1 cellular context compared by ENCODE assay signal in the genomic region with DNA sequence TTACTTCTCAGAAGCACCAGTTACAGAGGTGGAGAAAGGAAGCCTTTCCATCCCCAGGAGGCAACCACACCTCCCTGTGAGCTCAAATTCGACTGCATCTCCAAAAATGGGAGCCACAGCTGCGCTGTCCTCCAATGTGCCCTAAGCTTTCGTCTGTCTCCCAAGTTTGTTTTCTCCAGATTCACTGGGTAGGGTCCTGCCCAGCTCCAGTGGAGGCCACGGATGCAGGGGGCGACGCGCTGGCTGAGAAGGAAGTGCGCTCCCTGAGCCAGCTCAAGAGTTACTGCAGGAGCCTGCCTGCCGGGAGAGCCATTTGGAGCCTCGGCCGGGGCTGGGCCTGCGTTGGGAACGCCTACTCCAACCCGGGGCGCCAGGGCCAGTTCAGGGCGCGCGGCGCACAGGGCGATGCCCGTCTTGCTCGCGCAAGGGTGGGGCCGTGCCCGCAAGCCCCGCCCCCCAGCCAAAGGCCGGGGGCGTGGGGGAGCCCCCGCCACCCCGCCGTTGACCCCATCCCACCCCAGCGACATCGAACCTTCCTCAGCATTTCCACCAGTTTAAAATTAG.
A peak's percentile ranks its signal among the peaks of the same experiment; 100 is the strongest.
TF ChIP-seq lines count a peak whose summit lies in the region.

No MANE protein-coding gene starts in this region.

TF ChIP-seq in HepG2, 621 proteins besides CTCF, POLR2A, EP300 and RAD21 (continued from another document and continues in another):
- TF ChIP-seq, protein P1, sequence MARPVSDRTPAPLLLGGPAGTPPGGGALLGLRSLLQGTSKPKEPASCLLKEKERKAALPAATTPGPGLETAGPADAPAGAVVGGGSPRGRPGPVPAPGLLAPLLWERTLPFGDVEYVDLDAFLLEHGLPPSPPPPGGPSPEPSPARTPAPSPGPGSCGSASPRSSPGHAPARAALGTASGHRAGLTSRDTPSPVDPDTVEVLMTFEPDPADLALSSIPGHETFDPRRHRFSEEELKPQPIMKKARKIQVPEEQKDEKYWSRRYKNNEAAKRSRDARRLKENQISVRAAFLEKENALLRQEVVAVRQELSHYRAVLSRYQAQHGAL (CRISPR knock-in tag; IDR thresholded peaks at IDR 0.05; ENCODE audit: not compliant biosample characterization), result no peak
- TF ChIP-seq ZNF619 (CRISPR knock-in tag; IDR thresholded peaks at IDR 0.05) (no peak; the same call in 1 of the 2 replicates), SALL1 (CRISPR knock-in tag; IDR thresholded peaks at IDR 0.05) (peak; percentile 75), ZNF781 (CRISPR knock-in tag; IDR thresholded peaks at IDR 0.05; ENCODE audit: borderline replicate concordance, not compliant biosample characterization) (no peak), U2AF2 (IDR thresholded peaks at IDR 0.05; ENCODE audit: low read depth, low read length) (no peak), ZNF772 (CRISPR knock-in tag; IDR thresholded peaks at IDR 0.05) (peak; percentile 83), ZNF224 (CRISPR knock-in tag; IDR thresholded peaks at IDR 0.05) (0 out of 2 replicates have a peak, but pooled peaks have one; percentile 23), GLI4 (CRISPR knock-in tag; IDR thresholded peaks at IDR 0.05; ENCODE audit: borderline replicate concordance) (0 out of 2 replicates have a peak, but pooled peaks have one; percentile 85), CENPT (CRISPR knock-in tag; IDR thresholded peaks at IDR 0.05; ENCODE audit: low read depth) (no peak), GABPA (IDR thresholded peaks at IDR 0.05; ENCODE audit: low read depth, low read length) (no peak), GABPA (CRISPR knock-in tag; IDR thresholded peaks at IDR 0.05; ENCODE audit: low read depth) (no peak), SOX6 (IDR thresholded peaks at IDR 0.05) (no peak), SOX6 (CRISPR knock-in tag; IDR thresholded peaks at IDR 0.05) (peak; percentile 41; the same call in 1 of the 2 replicates), ZKSCAN5 (CRISPR knock-in tag; IDR thresholded peaks at IDR 0.05) (no peak), YY1 (IDR thresholded peaks at IDR 0.05; ENCODE audit: insufficient read depth, insufficient replicate concordance, low read depth, low read length) (peak; percentile 78), ZNF24 (IDR thresholded peaks at IDR 0.05) (no peak), SNAPC2 (CRISPR knock-in tag; IDR thresholded peaks at IDR 0.05) (no peak), GZF1 (CRISPR knock-in tag; IDR thresholded peaks at IDR 0.05) (0 out of 2 replicates have a peak, but pooled peaks have one; percentile 17), GTF2F1 (IDR thresholded peaks at IDR 0.05; ENCODE audit: low read length) (no peak), ZNF709 (CRISPR knock-in tag; IDR thresholded peaks at IDR 0.05) (no peak), HDAC1 (CRISPR knock-in tag; IDR thresholded peaks at IDR 0.05) (peak; percentile 25; the same call in 1 of the 2 replicates), TAF15 (IDR thresholded peaks at IDR 0.05; ENCODE audit: low read depth, low read length, poor library complexity, severe bottlenecking) (no peak), ZNF431 (CRISPR knock-in tag; IDR thresholded peaks at IDR 0.05; ENCODE audit: borderline replicate concordance, low read depth) (no peak), ZFP82 (CRISPR knock-in tag; IDR thresholded peaks at IDR 0.05; ENCODE audit: borderline replicate concordance) (no peak)
- TF ChIP-seq, protein P2, sequence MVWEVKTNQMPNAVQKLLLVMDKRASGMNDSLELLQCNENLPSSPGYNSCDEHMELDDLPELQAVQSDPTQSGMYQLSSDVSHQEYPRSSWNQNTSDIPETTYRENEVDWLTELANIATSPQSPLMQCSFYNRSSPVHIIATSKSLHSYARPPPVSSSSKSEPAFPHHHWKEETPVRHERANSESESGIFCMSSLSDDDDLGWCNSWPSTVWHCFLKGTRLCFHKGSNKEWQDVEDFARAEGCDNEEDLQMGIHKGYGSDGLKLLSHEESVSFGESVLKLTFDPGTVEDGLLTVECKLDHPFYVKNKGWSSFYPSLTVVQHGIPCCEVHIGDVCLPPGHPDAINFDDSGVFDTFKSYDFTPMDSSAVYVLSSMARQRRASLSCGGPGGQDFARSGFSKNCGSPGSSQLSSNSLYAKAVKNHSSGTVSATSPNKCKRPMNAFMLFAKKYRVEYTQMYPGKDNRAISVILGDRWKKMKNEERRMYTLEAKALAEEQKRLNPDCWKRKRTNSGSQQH (CRISPR knock-in tag; IDR thresholded peaks at IDR 0.05; ENCODE audit: low read depth), result no peak; the same call in 1 of the 2 replicates
- TF ChIP-seq, protein P3, sequence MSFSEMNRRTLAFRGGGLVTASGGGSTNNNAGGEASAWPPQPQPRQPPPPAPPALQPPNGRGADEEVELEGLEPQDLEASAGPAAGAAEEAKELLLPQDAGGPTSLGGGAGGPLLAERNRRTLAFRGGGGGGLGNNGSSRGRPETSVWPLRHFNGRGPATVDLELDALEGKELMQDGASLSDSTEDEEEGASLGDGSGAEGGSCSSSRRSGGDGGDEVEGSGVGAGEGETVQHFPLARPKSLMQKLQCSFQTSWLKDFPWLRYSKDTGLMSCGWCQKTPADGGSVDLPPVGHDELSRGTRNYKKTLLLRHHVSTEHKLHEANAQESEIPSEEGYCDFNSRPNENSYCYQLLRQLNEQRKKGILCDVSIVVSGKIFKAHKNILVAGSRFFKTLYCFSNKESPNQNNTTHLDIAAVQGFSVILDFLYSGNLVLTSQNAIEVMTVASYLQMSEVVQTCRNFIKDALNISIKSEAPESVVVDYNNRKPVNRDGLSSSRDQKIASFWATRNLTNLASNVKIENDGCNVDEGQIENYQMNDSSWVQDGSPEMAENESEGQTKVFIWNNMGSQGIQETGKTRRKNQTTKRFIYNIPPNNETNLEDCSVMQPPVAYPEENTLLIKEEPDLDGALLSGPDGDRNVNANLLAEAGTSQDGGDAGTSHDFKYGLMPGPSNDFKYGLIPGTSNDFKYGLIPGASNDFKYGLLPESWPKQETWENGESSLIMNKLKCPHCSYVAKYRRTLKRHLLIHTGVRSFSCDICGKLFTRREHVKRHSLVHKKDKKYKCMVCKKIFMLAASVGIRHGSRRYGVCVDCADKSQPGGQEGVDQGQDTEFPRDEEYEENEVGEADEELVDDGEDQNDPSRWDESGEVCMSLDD (CRISPR knock-in tag; IDR thresholded peaks at IDR 0.05; ENCODE audit: borderline replicate concordance), result no peak; the same call in 1 of the 2 replicates
- TF ChIP-seq, protein P4, sequence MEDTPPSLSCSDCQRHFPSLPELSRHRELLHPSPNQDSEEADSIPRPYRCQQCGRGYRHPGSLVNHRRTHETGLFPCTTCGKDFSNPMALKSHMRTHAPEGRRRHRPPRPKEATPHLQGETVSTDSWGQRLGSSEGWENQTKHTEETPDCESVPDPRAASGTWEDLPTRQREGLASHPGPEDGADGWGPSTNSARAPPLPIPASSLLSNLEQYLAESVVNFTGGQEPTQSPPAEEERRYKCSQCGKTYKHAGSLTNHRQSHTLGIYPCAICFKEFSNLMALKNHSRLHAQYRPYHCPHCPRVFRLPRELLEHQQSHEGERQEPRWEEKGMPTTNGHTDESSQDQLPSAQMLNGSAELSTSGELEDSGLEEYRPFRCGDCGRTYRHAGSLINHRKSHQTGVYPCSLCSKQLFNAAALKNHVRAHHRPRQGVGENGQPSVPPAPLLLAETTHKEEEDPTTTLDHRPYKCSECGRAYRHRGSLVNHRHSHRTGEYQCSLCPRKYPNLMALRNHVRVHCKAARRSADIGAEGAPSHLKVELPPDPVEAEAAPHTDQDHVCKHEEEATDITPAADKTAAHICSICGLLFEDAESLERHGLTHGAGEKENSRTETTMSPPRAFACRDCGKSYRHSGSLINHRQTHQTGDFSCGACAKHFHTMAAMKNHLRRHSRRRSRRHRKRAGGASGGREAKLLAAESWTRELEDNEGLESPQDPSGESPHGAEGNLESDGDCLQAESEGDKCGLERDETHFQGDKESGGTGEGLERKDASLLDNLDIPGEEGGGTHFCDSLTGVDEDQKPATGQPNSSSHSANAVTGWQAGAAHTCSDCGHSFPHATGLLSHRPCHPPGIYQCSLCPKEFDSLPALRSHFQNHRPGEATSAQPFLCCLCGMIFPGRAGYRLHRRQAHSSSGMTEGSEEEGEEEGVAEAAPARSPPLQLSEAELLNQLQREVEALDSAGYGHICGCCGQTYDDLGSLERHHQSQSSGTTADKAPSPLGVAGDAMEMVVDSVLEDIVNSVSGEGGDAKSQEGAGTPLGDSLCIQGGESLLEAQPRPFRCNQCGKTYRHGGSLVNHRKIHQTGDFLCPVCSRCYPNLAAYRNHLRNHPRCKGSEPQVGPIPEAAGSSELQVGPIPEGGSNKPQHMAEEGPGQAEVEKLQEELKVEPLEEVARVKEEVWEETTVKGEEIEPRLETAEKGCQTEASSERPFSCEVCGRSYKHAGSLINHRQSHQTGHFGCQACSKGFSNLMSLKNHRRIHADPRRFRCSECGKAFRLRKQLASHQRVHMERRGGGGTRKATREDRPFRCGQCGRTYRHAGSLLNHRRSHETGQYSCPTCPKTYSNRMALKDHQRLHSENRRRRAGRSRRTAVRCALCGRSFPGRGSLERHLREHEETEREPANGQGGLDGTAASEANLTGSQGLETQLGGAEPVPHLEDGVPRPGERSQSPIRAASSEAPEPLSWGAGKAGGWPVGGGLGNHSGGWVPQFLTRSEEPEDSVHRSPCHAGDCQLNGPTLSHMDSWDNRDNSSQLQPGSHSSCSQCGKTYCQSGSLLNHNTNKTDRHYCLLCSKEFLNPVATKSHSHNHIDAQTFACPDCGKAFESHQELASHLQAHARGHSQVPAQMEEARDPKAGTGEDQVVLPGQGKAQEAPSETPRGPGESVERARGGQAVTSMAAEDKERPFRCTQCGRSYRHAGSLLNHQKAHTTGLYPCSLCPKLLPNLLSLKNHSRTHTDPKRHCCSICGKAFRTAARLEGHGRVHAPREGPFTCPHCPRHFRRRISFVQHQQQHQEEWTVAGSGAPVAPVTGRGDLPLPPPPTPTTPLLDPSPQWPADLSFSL (CRISPR knock-in tag; IDR thresholded peaks at IDR 0.05), result no peak
- TF ChIP-seq, protein P5, sequence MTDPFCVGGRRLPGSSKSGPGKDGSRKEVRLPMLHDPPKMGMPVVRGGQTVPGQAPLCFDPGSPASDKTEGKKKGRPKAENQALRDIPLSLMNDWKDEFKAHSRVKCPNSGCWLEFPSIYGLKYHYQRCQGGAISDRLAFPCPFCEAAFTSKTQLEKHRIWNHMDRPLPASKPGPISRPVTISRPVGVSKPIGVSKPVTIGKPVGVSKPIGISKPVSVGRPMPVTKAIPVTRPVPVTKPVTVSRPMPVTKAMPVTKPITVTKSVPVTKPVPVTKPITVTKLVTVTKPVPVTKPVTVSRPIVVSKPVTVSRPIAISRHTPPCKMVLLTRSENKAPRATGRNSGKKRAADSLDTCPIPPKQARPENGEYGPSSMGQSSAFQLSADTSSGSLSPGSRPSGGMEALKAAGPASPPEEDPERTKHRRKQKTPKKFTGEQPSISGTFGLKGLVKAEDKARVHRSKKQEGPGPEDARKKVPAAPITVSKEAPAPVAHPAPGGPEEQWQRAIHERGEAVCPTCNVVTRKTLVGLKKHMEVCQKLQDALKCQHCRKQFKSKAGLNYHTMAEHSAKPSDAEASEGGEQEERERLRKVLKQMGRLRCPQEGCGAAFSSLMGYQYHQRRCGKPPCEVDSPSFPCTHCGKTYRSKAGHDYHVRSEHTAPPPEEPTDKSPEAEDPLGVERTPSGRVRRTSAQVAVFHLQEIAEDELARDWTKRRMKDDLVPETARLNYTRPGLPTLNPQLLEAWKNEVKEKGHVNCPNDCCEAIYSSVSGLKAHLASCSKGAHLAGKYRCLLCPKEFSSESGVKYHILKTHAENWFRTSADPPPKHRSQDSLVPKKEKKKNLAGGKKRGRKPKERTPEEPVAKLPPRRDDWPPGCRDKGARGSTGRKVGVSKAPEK (CRISPR knock-in tag; IDR thresholded peaks at IDR 0.05; ENCODE audit: borderline replicate concordance), result peak; percentile 51; the same call in 1 of the 2 replicates
- TF ChIP-seq, protein P6, sequence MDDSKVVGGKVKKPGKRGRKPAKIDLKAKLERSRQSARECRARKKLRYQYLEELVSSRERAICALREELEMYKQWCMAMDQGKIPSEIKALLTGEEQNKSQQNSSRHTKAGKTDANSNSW (CRISPR knock-in tag; IDR thresholded peaks at IDR 0.05; ENCODE audit: borderline replicate concordance), result 0 out of 2 replicates have a peak, but pooled peaks have one; percentile 48
- TF ChIP-seq, protein P7, sequence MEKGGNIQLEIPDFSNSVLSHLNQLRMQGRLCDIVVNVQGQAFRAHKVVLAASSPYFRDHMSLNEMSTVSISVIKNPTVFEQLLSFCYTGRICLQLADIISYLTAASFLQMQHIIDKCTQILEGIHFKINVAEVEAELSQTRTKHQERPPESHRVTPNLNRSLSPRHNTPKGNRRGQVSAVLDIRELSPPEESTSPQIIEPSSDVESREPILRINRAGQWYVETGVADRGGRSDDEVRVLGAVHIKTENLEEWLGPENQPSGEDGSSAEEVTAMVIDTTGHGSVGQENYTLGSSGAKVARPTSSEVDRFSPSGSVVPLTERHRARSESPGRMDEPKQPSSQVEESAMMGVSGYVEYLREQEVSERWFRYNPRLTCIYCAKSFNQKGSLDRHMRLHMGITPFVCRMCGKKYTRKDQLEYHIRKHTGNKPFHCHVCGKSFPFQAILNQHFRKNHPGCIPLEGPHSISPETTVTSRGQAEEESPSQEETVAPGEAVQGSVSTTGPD (CRISPR knock-in tag; IDR thresholded peaks at IDR 0.05), result no peak
- TF ChIP-seq, protein P8, sequence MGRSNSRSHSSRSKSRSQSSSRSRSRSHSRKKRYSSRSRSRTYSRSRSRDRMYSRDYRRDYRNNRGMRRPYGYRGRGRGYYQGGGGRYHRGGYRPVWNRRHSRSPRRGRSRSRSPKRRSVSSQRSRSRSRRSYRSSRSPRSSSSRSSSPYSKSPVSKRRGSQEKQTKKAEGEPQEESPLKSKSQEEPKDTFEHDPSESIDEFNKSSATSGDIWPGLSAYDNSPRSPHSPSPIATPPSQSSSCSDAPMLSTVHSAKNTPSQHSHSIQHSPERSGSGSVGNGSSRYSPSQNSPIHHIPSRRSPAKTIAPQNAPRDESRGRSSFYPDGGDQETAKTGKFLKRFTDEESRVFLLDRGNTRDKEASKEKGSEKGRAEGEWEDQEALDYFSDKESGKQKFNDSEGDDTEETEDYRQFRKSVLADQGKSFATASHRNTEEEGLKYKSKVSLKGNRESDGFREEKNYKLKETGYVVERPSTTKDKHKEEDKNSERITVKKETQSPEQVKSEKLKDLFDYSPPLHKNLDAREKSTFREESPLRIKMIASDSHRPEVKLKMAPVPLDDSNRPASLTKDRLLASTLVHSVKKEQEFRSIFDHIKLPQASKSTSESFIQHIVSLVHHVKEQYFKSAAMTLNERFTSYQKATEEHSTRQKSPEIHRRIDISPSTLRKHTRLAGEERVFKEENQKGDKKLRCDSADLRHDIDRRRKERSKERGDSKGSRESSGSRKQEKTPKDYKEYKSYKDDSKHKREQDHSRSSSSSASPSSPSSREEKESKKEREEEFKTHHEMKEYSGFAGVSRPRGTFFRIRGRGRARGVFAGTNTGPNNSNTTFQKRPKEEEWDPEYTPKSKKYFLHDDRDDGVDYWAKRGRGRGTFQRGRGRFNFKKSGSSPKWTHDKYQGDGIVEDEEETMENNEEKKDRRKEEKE (IDR thresholded peaks at IDR 0.05), result no peak
- TF ChIP-seq, protein P9, sequence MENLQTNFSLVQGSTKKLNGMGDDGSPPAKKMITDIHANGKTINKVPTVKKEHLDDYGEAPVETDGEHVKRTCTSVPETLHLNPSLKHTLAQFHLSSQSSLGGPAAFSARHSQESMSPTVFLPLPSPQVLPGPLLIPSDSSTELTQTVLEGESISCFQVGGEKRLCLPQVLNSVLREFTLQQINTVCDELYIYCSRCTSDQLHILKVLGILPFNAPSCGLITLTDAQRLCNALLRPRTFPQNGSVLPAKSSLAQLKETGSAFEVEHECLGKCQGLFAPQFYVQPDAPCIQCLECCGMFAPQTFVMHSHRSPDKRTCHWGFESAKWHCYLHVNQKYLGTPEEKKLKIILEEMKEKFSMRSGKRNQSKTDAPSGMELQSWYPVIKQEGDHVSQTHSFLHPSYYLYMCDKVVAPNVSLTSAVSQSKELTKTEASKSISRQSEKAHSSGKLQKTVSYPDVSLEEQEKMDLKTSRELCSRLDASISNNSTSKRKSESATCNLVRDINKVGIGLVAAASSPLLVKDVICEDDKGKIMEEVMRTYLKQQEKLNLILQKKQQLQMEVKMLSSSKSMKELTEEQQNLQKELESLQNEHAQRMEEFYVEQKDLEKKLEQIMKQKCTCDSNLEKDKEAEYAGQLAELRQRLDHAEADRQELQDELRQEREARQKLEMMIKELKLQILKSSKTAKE (CRISPR knock-in tag; IDR thresholded peaks at IDR 0.05; ENCODE audit: borderline replicate concordance), result no peak
